In genomic region chr9:4680750-4681149, GRCh38 we compare ENCODE assay signal across 1 cellular context.
TF ChIP-seq lines count a peak whose summit lies in the region.

No MANE protein-coding gene starts in this region.

TF ChIP-seq in liver, 16 proteins besides CTCF, POLR2A, EP300 and RAD21 (continued from another document):
- TF ChIP-seq REST (IDR thresholded peaks at IDR 0.05) (peak; percentile 39), SP1 (IDR thresholded peaks at IDR 0.05) (no peak), RXRA (IDR thresholded peaks at IDR 0.05) (peak in 1 of 2 donors; percentile 16), HNF4G (IDR thresholded peaks at IDR 0.05) (peak; percentile 33), YY1 (IDR thresholded peaks at IDR 0.05) (peak; percentile 58), ZBTB33 (IDR thresholded peaks at IDR 0.05) (no peak)
